In genomic region chr17:1769826-1770477, GRCh38 we compare ENCODE assay signal across 9 cellular contexts. TPM values are rescaled to one million over a fixed set of nuclear protein-coding genes. Genes with fewer than 3 reads are reported as not detected.
DNase-seq lines count a peak whose midpoint lies in the region; ATAC-seq and TF ChIP-seq lines count a peak whose summit lies in the region.
"Had no signal": no experiment of that assay in that cellular context is flagged by ENCODE, and none has a peak within 500 bp of the region (broad histone marks: within the 10 kb centered on the region; RNA-seq: fewer than 3 reads in every experiment).

No MANE protein-coding gene starts in this region.

- ATAC-seq in T-helper 17 cell (no peak), GM21576 (IDR thresholded peaks at IDR 0.05; ENCODE audit: unreplicated experiment) (no peak)

- intact Hi-C loops in head of caudate nucleus (cut with DNase I): no loop called here
- intact Hi-C loops in adrenal gland (cut with DNase I): no loop called here

- H3K9me3 ChIP-seq in T-helper 17 cell (ENCODE audit: control insufficient read depth, low read length, poor library complexity, severe bottlenecking): no peaks in the 10 kb centered on the region
- no peaks in the 10 kb centered on the region for H3K9me3 ChIP-seq in adrenal gland (replicated peaks in 1 of 3)

- H3K4me1 ChIP-seq in adrenal gland (replicated peaks in 1 of 2): peaks cover 0 to 15% of the 10 kb centered on the region in 2 donors

- H3K4me3 Mint-ChIP-seq in T-helper 17 cell: no peak overlapping the region
- H3K4me3 Mint-ChIP-seq in stimulated activated naive CD8-positive, alpha-beta T cell treated with anti-CD3 and anti-CD28 coated beads, Interleukin-15, Interleukin-2, amounts not matched to agents 100 ng/mL and 50 ng/mL, for 24 hours: no peak overlapping the region

- peak; percentile 29 for DNase-seq in NCI-H1105 treated with DMSO at 0.1 percent for 48 hours (lab: John Stamatoyannopoulos, UW)
- DNase-seq in NCI-H1105 (lab: John Stamatoyannopoulos, UW): no peak
- DNase-seq in T-helper 17 cell: no peak
- DNase-seq in iPS DF 19.7 (ENCODE audit: low read depth, low spot score): peak; percentile 74
- DNase-seq in head of caudate nucleus: no peak
- DNase-seq in adrenal gland: no peak
- DNase-seq: cortex of kidney had no signal

- H3K27ac ChIP-seq in adrenal gland: no peak overlapping the region

- H3K27me3 Mint-ChIP-seq in T-helper 17 cell: no peaks in the 10 kb centered on the region
- H3K27me3 Mint-ChIP-seq in stimulated activated naive CD8-positive, alpha-beta T cell treated with anti-CD3 and anti-CD28 coated beads, Interleukin-15, Interleukin-2, amounts not matched to agents 100 ng/mL and 50 ng/mL, for 24 hours: no peaks in the 10 kb centered on the region

- H3K4me1 Mint-ChIP-seq in T-helper 17 cell: peaks cover 12% of the 10 kb centered on the region
- H3K4me1 Mint-ChIP-seq in stimulated activated naive CD8-positive, alpha-beta T cell treated with anti-CD3 and anti-CD28 coated beads, Interleukin-15, Interleukin-2, amounts not matched to agents 100 ng/mL and 50 ng/mL, for 24 hours (ENCODE audit: low read depth): peaks cover 26% of the 10 kb centered on the region

- no peak for TF ChIP-seq POLR2A in adrenal gland (IDR thresholded peaks at IDR 0.05)

- H3K36me3 Mint-ChIP-seq in T-helper 17 cell (ENCODE audit: low read depth): no peaks in the 10 kb centered on the region
- H3K36me3 Mint-ChIP-seq in stimulated activated naive CD8-positive, alpha-beta T cell treated with anti-CD3 and anti-CD28 coated beads, Interleukin-15, Interleukin-2, amounts not matched to agents 100 ng/mL and 50 ng/mL, for 24 hours (ENCODE audit: low read depth): no peaks in the 10 kb centered on the region

- WGBS in adrenal gland, 4 donors: 42 to 55% (median 47%) methylated on average over 9 to 21 of the region's 21 CpGs

- no peaks in the 10 kb centered on the region for H3K27me3 ChIP-seq in adrenal gland

- no peaks in the 10 kb centered on the region for H3K9me3 Mint-ChIP-seq in stimulated activated naive CD8-positive, alpha-beta T cell treated with anti-CD3 and anti-CD28 coated beads, Interleukin-15, Interleukin-2, amounts not matched to agents 100 ng/mL and 50 ng/mL, for 24 hours

- H3K27ac Mint-ChIP-seq in T-helper 17 cell: peak overlapping the region; percentile 56
- H3K27ac Mint-ChIP-seq in stimulated activated naive CD8-positive, alpha-beta T cell treated with anti-CD3 and anti-CD28 coated beads, Interleukin-15, Interleukin-2, amounts not matched to agents 100 ng/mL and 50 ng/mL, for 24 hours: peak overlapping the region; percentile 58

- no peaks in the 10 kb centered on the region for H3K36me3 ChIP-seq in adrenal gland (replicated peaks in 1 of 2)

- TF ChIP-seq CTCF in adrenal gland (IDR thresholded peaks at IDR 0.05): no peak

- no peak overlapping the region for H3K4me3 ChIP-seq in adrenal gland

RNA-seq across cellular contexts. Expression of gene SERPINF1, which starts 8.1 kb away (rescaled TPM):
- total RNA-seq in T-helper 17 cell (under 1 TPM in 1 of 2 donors, not detected in 1; 0.52 TPM), adrenal gland (100 to 1,000 TPM in 5 of 8 donors, 10 to 100 TPM in 3; 72.8 to 290 (median 120) TPM)
- 100 to 1,000 TPM in 2 of 3 donors, 10 to 100 TPM in 1; 70.4 to 310 (median 121) TPM for polyA plus RNA-seq in adrenal gland

RNA-seq across cellular contexts. Expression of gene SERPINF2, which starts 27.3 kb away (rescaled TPM):
- total RNA-seq in T-helper 17 cell: under 1 TPM; 0.29 to 0.67 TPM
- total RNA-seq in adrenal gland: 1 to 10 TPM; 1.3 to 3.7 (median 2.4) TPM
- polyA plus RNA-seq in adrenal gland: 1 to 10 TPM in 2 of 3 donors, under 1 TPM in 1; 0.59 to 6.4 (median 5.2) TPM

RNA-seq across cellular contexts. Expression of gene WDR81, which starts 45.4 kb away (rescaled TPM):
- total RNA-seq in T-helper 17 cell (10 to 100 TPM; 38.2 to 41.2 TPM), adrenal gland (10 to 100 TPM; 28.0 to 88.8 (median 44.6) TPM)
- 10 to 100 TPM in 2 of 3 donors, 1 to 10 TPM in 1; 4.9 to 52.3 (median 20.2) TPM for polyA plus RNA-seq in adrenal gland

RNA-seq across cellular contexts. Expression of gene SMYD4, which starts 59.8 kb away (rescaled TPM):
- total RNA-seq in T-helper 17 cell (10 to 100 TPM; 16.0 to 16.8 TPM), adrenal gland (10 to 100 TPM; 10.2 to 20.2 (median 16.3) TPM)
- 10 to 100 TPM in 1 of 3 donors, 1 to 10 TPM in 2; 5.1 to 17.9 (median 8.4) TPM for polyA plus RNA-seq in adrenal gland

RNA-seq across cellular contexts. Expression of gene TLCD2, which starts 59.8 kb away (rescaled TPM):
- total RNA-seq in T-helper 17 cell (1 to 10 TPM in 1 of 2 donors, under 1 TPM in 1; 0.26 to 1.4 TPM), adrenal gland (10 to 100 TPM in 5 of 8 donors, 1 to 10 TPM in 3; 6.8 to 48.7 (median 11.4) TPM)
- 10 to 100 TPM in 1 of 3 donors, 1 to 10 TPM in 2; 4.3 to 58.8 (median 7.2) TPM for polyA plus RNA-seq in adrenal gland

Comparison
In these comparisons a context has a peak if more than half of its experiments do, and no peak if none do; other contexts are left out.
1. DNase-seq: peak in NCI-H1105 treated with DMSO at 0.1 percent for 48 hours (single experiment) and iPS DF 19.7 (single experiment); none in NCI-H1105 (single experiment), T-helper 17 cell (0 of 3), head of caudate nucleus (0 of 42) and adrenal gland (0 of 7).
2. RNA of gene SERPINF1, which starts 8.1 kb away (total RNA-seq): 72.8 to 290 TPM in adrenal gland; 0.52 TPM in T-helper 17 cell; every median in the first group is over 10 times any median in the second.